ENCODE assay signal across 16 cellular contexts in genomic region chr4:59060895-59061294, GRCh38.
DNase-seq lines count a peak whose midpoint lies in the region; ATAC-seq and TF ChIP-seq lines count a peak whose summit lies in the region.
"Had no signal": no experiment of that assay in that cellular context is flagged by ENCODE, and none has a peak within 500 bp of the region (broad histone marks: within the 10 kb centered on the region; RNA-seq: fewer than 3 reads in every experiment).

No MANE protein-coding gene starts in this region.

- DNase-seq in OCI-M1 (lab: John Stamatoyannopoulos, UW), result peak; percentile 11
- DNase-seq in WTC11 (ENCODE audit: low spot score), result no peak
- peak; percentile 8 for DNase-seq in iPS-NIHi7 (ENCODE audit: extremely low spot score)
- no peak for DNase-seq in naive thymus-derived CD8-positive, alpha-beta T cell
- no peak for DNase-seq in hippocampal formation (lab: John Stamatoyannopoulos, UW)
- DNase-seq in kidney tubule cell (ENCODE audit: low spot score), result no peak
- DNase-seq: CD8-positive, alpha-beta T cell; COR-L47; DMS 273 treated with DMSO at 0.1 percent for 48 hours; DMS53; DND-41; EL; GM23248; HCEC 1CT had no signal

- TF ChIP-seq CTCF in WTC11 (IDR thresholded peaks at IDR 0.05), result no peak

- peaks cover 4% of the 10 kb centered on the region; the same call in 1 of the 2 replicates for H3K4me1 Mint-ChIP-seq in WTC11
- H3K4me1 Mint-ChIP-seq in naive thymus-derived CD8-positive, alpha-beta T cell, result no peaks in the 10 kb centered on the region
- H3K4me1 Mint-ChIP-seq: B cell, IgD-negative memory B cell had no signal

- H3K27ac Mint-ChIP-seq in WTC11, result no peak overlapping the region
- no peak overlapping the region for H3K27ac Mint-ChIP-seq in naive thymus-derived CD8-positive, alpha-beta T cell
- H3K27ac Mint-ChIP-seq: B cell; CD8-positive, alpha-beta T cell; IgD-negative memory B cell had no signal

- no peaks in the 10 kb centered on the region for H3K36me3 Mint-ChIP-seq in WTC11
- no peaks in the 10 kb centered on the region for H3K36me3 Mint-ChIP-seq in naive thymus-derived CD8-positive, alpha-beta T cell
- H3K36me3 Mint-ChIP-seq: CD8-positive, alpha-beta T cell; IgD-negative memory B cell had no signal

- ATAC-seq in WTC11, result 0 out of 2 replicates have a peak, but pooled peaks have one; percentile 28
- no peak for ATAC-seq in naive thymus-derived CD8-positive, alpha-beta T cell
- ATAC-seq: CD8-positive, alpha-beta T cell had no signal

- POLR2A ChIA-PET in WTC11 (lab: Charles Lee), result no interaction called here
- POLR2A ChIA-PET in naive thymus-derived CD8-positive, alpha-beta T cell (lab: Charles Lee), result no interaction called here

- CTCF ChIA-PET in WTC11 (lab: Charles Lee), result no interaction called here

- H3K4me3 Mint-ChIP-seq in WTC11, result no peak overlapping the region
- no peak overlapping the region for H3K4me3 Mint-ChIP-seq in naive thymus-derived CD8-positive, alpha-beta T cell
- H3K4me3 Mint-ChIP-seq: B cell; CD8-positive, alpha-beta T cell had no signal

- H3K27me3 Mint-ChIP-seq in WTC11 (ENCODE audit: low read depth), result no peaks in the 10 kb centered on the region
- H3K27me3 Mint-ChIP-seq in naive thymus-derived CD8-positive, alpha-beta T cell, result no peaks in the 10 kb centered on the region
- H3K27me3 Mint-ChIP-seq: B cell, IgD-negative memory B cell had no signal

- H3K9me3 Mint-ChIP-seq in WTC11, result no peaks in the 10 kb centered on the region
- peaks cover 0 to 18% (median 11%) of the 10 kb centered on the region in 9 donors for H3K9me3 Mint-ChIP-seq in naive thymus-derived CD8-positive, alpha-beta T cell

TF ChIP-seq in WTC11, 78 proteins besides CTCF, POLR2A, EP300 and RAD21:
- TF ChIP-seq GRHL2 (CRISPR knock-in tag; IDR thresholded peaks at IDR 0.05; ENCODE audit: insufficient replicate concordance, severe bottlenecking), result no peak

Comparison
In these comparisons a context has a peak if more than half of its experiments do, and no peak if none do; other contexts are left out.
1. DNase-seq: peak in OCI-M1 (single experiment) and iPS-NIHi7 (single experiment); none in WTC11 (single experiment), naive thymus-derived CD8-positive, alpha-beta T cell (0 of 10), hippocampal formation (0 of 2) and kidney tubule cell (single experiment).